In the genomic region with DNA sequence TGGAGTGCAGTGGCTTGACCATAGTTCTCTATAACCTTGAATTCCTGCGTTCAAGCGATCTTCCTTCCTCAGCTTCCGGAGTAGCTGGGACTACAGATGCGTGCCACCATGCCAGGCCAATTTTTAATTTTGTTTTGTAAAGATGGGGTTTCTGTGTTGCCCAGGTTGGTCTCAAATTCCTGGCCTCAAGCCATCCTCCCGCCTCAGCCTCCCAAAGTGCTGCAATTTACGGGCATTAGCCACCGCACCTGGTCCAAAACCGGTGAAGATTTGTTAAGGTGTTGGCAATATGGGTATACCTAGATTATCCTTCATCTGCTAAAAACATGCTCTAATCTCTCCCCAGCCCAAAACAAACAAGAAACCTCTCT, we compare ENCODE assay signal across 9 cellular contexts. TPM values are rescaled to one million over a fixed set of nuclear protein-coding genes. Genes with fewer than 3 reads are reported as not detected.
DNase-seq lines count a peak whose midpoint lies in the region; ATAC-seq and TF ChIP-seq lines count a peak whose summit lies in the region.
"Had no signal": no experiment of that assay in that cellular context is flagged by ENCODE, and none has a peak within 500 bp of the region (broad histone marks: within the 10 kb centered on the region; RNA-seq: fewer than 3 reads in every experiment).

No MANE protein-coding gene starts in this region.

- 93 to 96% (median 94%) methylated on average over 8 of the region's 8 CpGs for WGBS in ovary, 3 donors

- H2AFZ ChIP-seq in MM.1S (ENCODE audit: low read length) = peak overlapping the region; percentile 5; the same call in 1 of the 2 replicates

- peaks cover 16% of the 10 kb centered on the region for H3K4me1 Mint-ChIP-seq in activated CD4-positive, alpha-beta T cell treated with anti-CD3 and anti-CD28 coated beads for 36 hours

- H3K9ac ChIP-seq in BLaER1 = peak overlapping the region; percentile 86
- peak overlapping the region; percentile 69 for H3K9ac ChIP-seq in MM.1S (ENCODE audit: low read length)

- H4K20me1 ChIP-seq in BLaER1 (peaks cover 27% of the 10 kb centered on the region), MM.1S (ENCODE audit: insufficient read depth, low read length) (no peaks in the 10 kb centered on the region)

- H3K4me2 ChIP-seq in BLaER1 (peak overlapping the region; percentile 92), MM.1S (ENCODE audit: low read depth, low read length) (peak overlapping the region; percentile 75)

- CTCF ChIA-PET in activated CD4-positive, alpha-beta T cell treated with anti-CD3 and anti-CD28 coated beads for 36 hours (lab: Charles Lee) = interaction anchor here (0.5 to 2.1 kb wide), 4 partner anchors 35 to 64 kb away, joined by 3 to 6 read pairs (median 4); no protein-coding TSS in a partner anchor

- intact Hi-C loops in ovary (cut with DNase I) = loop anchor here in 1 of 4 donors (5.0 kb wide), 1 partner anchor 64 kb away; the partner anchor contains the start of gene RPIA
- intact Hi-C loops in activated CD4-positive, alpha-beta T cell treated with anti-CD3 and anti-CD28 coated beads for 36 hours (cut with DNase I, micrococcal nuclease) = loop anchor here (1.0 to 5.0 kb wide), 5 partner anchors 10 to 571 kb away; partner anchors contain the start of gene KRCC1 (in 1 of the 2)

- no peaks in the 10 kb centered on the region for H3K9me3 Mint-ChIP-seq in activated CD4-positive, alpha-beta T cell treated with anti-CD3 and anti-CD28 coated beads for 36 hours (ENCODE audit: low read depth)
- H3K9me3 Mint-ChIP-seq: HFFc6 had no signal

- peaks cover 40% of the 10 kb centered on the region for H3F3A ChIP-seq in MM.1S (ENCODE audit: insufficient read depth, low read length)

- no peak for TF ChIP-seq EP300 in ovary (IDR thresholded peaks at IDR 0.05)

- no peak overlapping the region for H3K27ac Mint-ChIP-seq in activated CD4-positive, alpha-beta T cell treated with anti-CD3 and anti-CD28 coated beads for 36 hours
- H3K27ac Mint-ChIP-seq: HFFc6 had no signal

- no peak for ATAC-seq in activated CD4-positive, alpha-beta T cell treated with anti-CD3 and anti-CD28 coated beads for 36 hours
- no peak for ATAC-seq in GM21825 (IDR thresholded peaks at IDR 0.05; ENCODE audit: unreplicated experiment)
- ATAC-seq in HG03159 (IDR thresholded peaks at IDR 0.05; ENCODE audit: unreplicated experiment) = no peak

- H3K9me3 ChIP-seq in BLaER1 (no peaks in the 10 kb centered on the region), MM.1S (replicated peaks; ENCODE audit: insufficient read depth, low read length) (no peaks in the 10 kb centered on the region), ovary (no peaks in the 10 kb centered on the region)

- H3K36me3 Mint-ChIP-seq in activated CD4-positive, alpha-beta T cell treated with anti-CD3 and anti-CD28 coated beads for 36 hours (ENCODE audit: low read depth) = no peaks in the 10 kb centered on the region

- H3K9me2 ChIP-seq in MM.1S (replicated peaks; ENCODE audit: insufficient read depth, low read length) = no peaks in the 10 kb centered on the region

- no peaks in the 10 kb centered on the region for H3K36me3 ChIP-seq in BLaER1
- no peaks in the 10 kb centered on the region for H3K36me3 ChIP-seq in MM.1S (replicated peaks; ENCODE audit: insufficient read depth, low read length)
- H3K36me3 ChIP-seq in ovary = no peaks in the 10 kb centered on the region

- H3K4me3 Mint-ChIP-seq in activated CD4-positive, alpha-beta T cell treated with anti-CD3 and anti-CD28 coated beads for 36 hours = no peak overlapping the region
- H3K4me3 Mint-ChIP-seq: HFFc6 had no signal

- no peak for TF ChIP-seq CTCF in MM.1S (IDR thresholded peaks at IDR 0.05; ENCODE audit: low read length)
- no peak for TF ChIP-seq CTCF in epithelial cell of proximal tubule (conservative IDR thresholded peaks at IDR 0.05; ENCODE audit: low read depth, low read length)
- TF ChIP-seq CTCF in ovary (IDR thresholded peaks at IDR 0.05) = no peak

- H3K27me3 ChIP-seq in BLaER1 = no peaks in the 10 kb centered on the region
- no peaks in the 10 kb centered on the region for H3K27me3 ChIP-seq in MM.1S (replicated peaks; ENCODE audit: insufficient read depth, low read length)
- no peaks in the 10 kb centered on the region for H3K27me3 ChIP-seq in ovary

- H3K79me2 ChIP-seq in MM.1S (ENCODE audit: low read length) = peaks cover 46% of the 10 kb centered on the region

- no peaks in the 10 kb centered on the region for H3K27me3 Mint-ChIP-seq in activated CD4-positive, alpha-beta T cell treated with anti-CD3 and anti-CD28 coated beads for 36 hours

- peak overlapping the region; percentile 97 for H3K4me3 ChIP-seq in BLaER1
- peak overlapping the region; percentile 59 for H3K4me3 ChIP-seq in MM.1S (ENCODE audit: low read length)
- peak overlapping the region; percentile 57 for H3K4me3 ChIP-seq in epithelial cell of proximal tubule (ENCODE audit: low read depth, low read length)
- peak overlapping the region; percentile 58 for H3K4me3 ChIP-seq in ovary

- TF ChIP-seq POLR2A in ovary (IDR thresholded peaks at IDR 0.05) = no peak

- H3K27ac ChIP-seq in BLaER1 (peak overlapping the region; percentile 86), MM.1S (ENCODE audit: low read length) (peak overlapping the region; percentile 81), ovary (peak overlapping the region in 1 of 2 donors; percentile 91)

- peaks cover 37% of the 10 kb centered on the region for H3K4me1 ChIP-seq in BLaER1
- H3K4me1 ChIP-seq in MM.1S (ENCODE audit: low read length) = peaks cover 5% of the 10 kb centered on the region; the same call in 1 of the 2 replicates
- H3K4me1 ChIP-seq in ovary (ENCODE audit: insufficient read depth) = peaks cover 9% of the 10 kb centered on the region

- no peak for DNase-seq in MM.1S
- DNase-seq in epithelial cell of proximal tubule (ENCODE audit: low read depth) = no peak
- DNase-seq in ovary = peak in 4 of 5 donors; percentile 20 to 52 (median 39)
- DNase-seq in NCI-H524 treated with DMSO at 0.1 percent for 48 hours (lab: John Stamatoyannopoulos, UW) = no peak
- DNase-seq in activated CD4-positive, alpha-beta T cell treated with anti-CD3 and anti-CD28 coated beads for 36 hours = no peak

- POLR2A ChIA-PET in activated CD4-positive, alpha-beta T cell treated with anti-CD3 and anti-CD28 coated beads for 36 hours (lab: Charles Lee) = interaction anchor here (0.5 to 2.2 kb wide), 7 partner anchors 16 to 72 kb away, joined by 3 to 19 read pairs (median 5); partner anchors contain the start of gene RPIA

RNA-seq across cellular contexts. Expression of gene EIF2AK3, which starts 1.3 kb away (rescaled TPM):
- total RNA-seq in epithelial cell of proximal tubule (11.3 and 12.3 TPM in 2 replicates), ovary (10 to 100 TPM; 13.6 to 19.8 (median 18.8) TPM)
- polyA plus RNA-seq in ovary = 10 to 100 TPM in 1 of 2 donors, 1 to 10 TPM in 1; 6.2 to 18.0 TPM
- total RNA-seq in activated CD4-positive, alpha-beta T cell treated with anti-CD3 and anti-CD28 coated beads for 36 hours = 10 to 100 TPM; 15.9 to 25.1 TPM

Comparison
In these comparisons a context has a peak if more than half of its experiments do, and no peak if none do; other contexts are left out.
1. DNase-seq: peak in ovary (4 of 5); none in MM.1S (single experiment), epithelial cell of proximal tubule (single experiment), NCI-H524 treated with DMSO at 0.1 percent for 48 hours (single experiment) and activated CD4-positive, alpha-beta T cell treated with anti-CD3 and anti-CD28 coated beads for 36 hours (single experiment).
2. Peak in every context shown above with its lines, with median percentiles within 50 percentile points of each other: H3K4me3 ChIP-seq.